11 cellular contexts compared by ENCODE assay signal in genomic region chr17:17021194-17021863, GRCh38. TPM values are rescaled to one million over a fixed set of nuclear protein-coding genes. Genes with fewer than 3 reads are reported as not detected.
A peak's percentile ranks its signal among the peaks of the same experiment; 100 is the strongest.
DNase-seq lines count a peak whose midpoint lies in the region; ATAC-seq, FAIRE-seq and TF ChIP-seq lines count a peak whose summit lies in the region.
"Had no signal": no experiment of that assay in that cellular context is flagged by ENCODE, and none has a peak within 500 bp of the region (broad histone marks: within the 10 kb centered on the region; RNA-seq: fewer than 3 reads in every experiment).

No MANE protein-coding gene starts in this region.

- peak; percentile 89 for DNase-seq in H54 (ENCODE audit: insufficient read length, low spot score)
- peak; percentile 48 to 67 for DNase-seq in breast epithelium (ENCODE audit: low spot score in 2 of 2)
- no peak for DNase-seq in left lobe of liver (ENCODE audit: low spot score)
- peak; percentile 81 for DNase-seq in stomach
- DNase-seq in NCI-H1105 (lab: John Stamatoyannopoulos, UW) = no peak
- no peak for DNase-seq in NCI-H226
- DNase-seq: Kasumi-1, RPMI8226 had no signal

- peak; percentile 50 for FAIRE-seq in H54 (lab: Jason Lieb, UNC)

- no peaks in the 10 kb centered on the region for H3K9me3 ChIP-seq in breast epithelium
- H3K9me3 ChIP-seq in stomach = no peaks in the 10 kb centered on the region

- H3K36me3 ChIP-seq in breast epithelium (no peaks in the 10 kb centered on the region), stomach (no peaks in the 10 kb centered on the region)

- peak overlapping the region in 1 of 3 donors; percentile 21 for H3K4me3 ChIP-seq in breast epithelium
- no peak overlapping the region for H3K4me3 ChIP-seq in stomach

- intact Hi-C loops in breast epithelium (cut with DNase I; ENCODE audit: low total_unique reads) = no loop called here
- intact Hi-C loops in stomach (cut with DNase I; ENCODE audit: low total_unique reads) = no loop called here

- H3K4me1 ChIP-seq in breast epithelium (no peaks in the 10 kb centered on the region), stomach (peaks cover 39 to 68% (median 62%) of the 10 kb centered on the region in 4 donors)

- H3K27me3 ChIP-seq in breast epithelium (no peaks in the 10 kb centered on the region), stomach (no peaks in the 10 kb centered on the region)

- TF ChIP-seq POLR2A in H54 (IDR thresholded peaks at IDR 0.05; ENCODE audit: low read depth, low read length) = no peak; the same call in 1 of the 2 replicates
- no peak for TF ChIP-seq POLR2A in breast epithelium (IDR thresholded peaks at IDR 0.05)
- TF ChIP-seq POLR2A in stomach (IDR thresholded peaks at IDR 0.05) = no peak

- TF ChIP-seq CTCF in breast epithelium (IDR thresholded peaks at IDR 0.05) (no peak), stomach (IDR thresholded peaks at IDR 0.05) (no peak)

- TF ChIP-seq EP300 in stomach (IDR thresholded peaks at IDR 0.05) = no peak

- ATAC-seq in left lobe of liver = peak; percentile 48
- no peak for ATAC-seq in GM21447 (IDR thresholded peaks at IDR 0.05; ENCODE audit: unreplicated experiment)
- ATAC-seq in HG03469 (IDR thresholded peaks at IDR 0.05; ENCODE audit: unreplicated experiment) = no peak

- WGBS in stomach, 5 donors = 21 to 45% (median 34%) methylated on average over 11 to 15 of the region's 15 CpGs

- H3K27ac ChIP-seq in breast epithelium (peak overlapping the region; percentile 69 to 77), stomach (peak overlapping the region; percentile 81 to 83 (median 82))

RNA-seq across cellular contexts. Expression of gene MPRIP, which starts 20.9 kb away (rescaled TPM):
- total RNA-seq in breast epithelium (100 to 1,000 TPM in 2 of 3 donors, 10 to 100 TPM in 1; 93.1 to 136 (median 124) TPM), left lobe of liver (93.3 TPM), stomach (100 to 1,000 TPM; 145 to 518 (median 261) TPM)
- 100 to 1,000 TPM in 2 of 3 donors, 10 to 100 TPM in 1; 80.2 to 123 (median 114) TPM for polyA plus RNA-seq in stomach

RNA-seq across cellular contexts. Expression of gene TNFRSF13B, which starts 49.4 kb away (rescaled TPM):
- 1 to 10 TPM in 1 of 3 donors, under 1 TPM in 1, not detected in 1; 0.80 to 2.9 TPM for total RNA-seq in breast epithelium
- total RNA-seq in left lobe of liver = not detected
- under 1 TPM in 1 of 5 donors, not detected in 4; 0.37 TPM for total RNA-seq in stomach
- 1 to 10 TPM in 2 of 3 donors, under 1 TPM in 1; 0.25 to 1.8 (median 1.8) TPM for polyA plus RNA-seq in stomach
- total RNA-seq: kidney epithelial cell had no signal

Comparison
In these comparisons a context has a peak if more than half of its experiments do, and no peak if none do; other contexts are left out.
1. DNase-seq: peak in H54 (single experiment), breast epithelium (2 of 2) and stomach (single experiment); none in left lobe of liver (single experiment), NCI-H1105 (single experiment) and NCI-H226 (single experiment).